ENCODE assay signal across 1 cellular context in the genomic region with DNA sequence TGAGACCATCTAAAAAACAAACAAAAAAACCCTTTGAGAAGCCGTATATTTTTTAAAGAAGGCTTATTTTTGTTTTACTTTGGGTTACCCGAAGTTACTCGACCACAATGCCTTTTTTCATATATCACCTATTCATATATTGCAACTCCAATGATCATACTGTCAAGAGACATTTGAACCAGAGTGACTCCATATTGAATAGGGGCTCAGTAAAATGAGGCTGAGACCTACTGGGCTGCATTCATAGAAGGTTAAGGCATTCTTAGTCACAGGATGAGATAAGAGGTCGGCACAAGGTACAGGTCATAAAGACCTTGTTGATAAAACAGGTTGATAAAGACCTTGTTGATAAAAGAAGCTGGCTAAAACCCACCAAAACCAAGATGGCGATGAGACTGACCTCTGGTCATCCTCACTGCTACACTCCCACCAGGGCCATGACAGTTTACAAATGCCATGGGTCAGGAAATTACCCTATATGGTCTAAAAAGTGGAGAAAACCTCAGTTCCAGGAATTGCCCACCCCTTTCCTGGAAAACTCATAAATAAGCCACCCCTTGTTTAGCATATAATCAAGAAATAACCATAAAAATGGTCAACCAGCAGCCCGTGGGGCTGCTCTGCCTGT.
TF ChIP-seq lines count a peak whose summit lies in the region.

No MANE protein-coding gene starts in this region.

TF ChIP-seq in K562, 482 proteins besides CTCF, POLR2A, EP300 and RAD21 (continued from another document and continues in another):
- TF ChIP-seq ZNF175 (CRISPR knock-in tag; IDR thresholded peaks at IDR 0.05; ENCODE audit: low read depth) (peak; percentile 100), DDX20 (tag; IDR thresholded peaks at IDR 0.05; ENCODE audit: low read depth) (peak; percentile 97), ZNF586 (CRISPR knock-in tag; conservative IDR thresholded peaks at IDR 0.05) (peak; percentile 76), ZC3H8 (IDR thresholded peaks at IDR 0.05) (no peak), PPARD (CRISPR knock-in tag; IDR thresholded peaks at IDR 0.05) (0 out of 2 replicates have a peak, but pooled peaks have one; percentile 62), EZH2 (IDR thresholded peaks at IDR 0.05; ENCODE audit: borderline replicate concordance, low read depth, low read length) (no peak), NUFIP1 (IDR thresholded peaks at IDR 0.05; ENCODE audit: partially characterized antibody) (no peak), NR2C1 (IDR thresholded peaks at IDR 0.05) (no peak), NR2C1 (tag; IDR thresholded peaks at IDR 0.05) (peak; percentile 94), MTA3 (IDR thresholded peaks at IDR 0.05; ENCODE audit: borderline replicate concordance) (no peak), ELF2 (CRISPR knock-in tag; IDR thresholded peaks at IDR 0.05) (peak; percentile 64; the same call in 1 of the 2 replicates), ZFP36 (IDR thresholded peaks at IDR 0.05; ENCODE audit: low read depth, low read length, partially characterized antibody) (no peak), L3MBTL2 (IDR thresholded peaks at IDR 0.05) (no peak), MEIS2 (IDR thresholded peaks at IDR 0.05; ENCODE audit: partially characterized antibody) (peak; percentile 56), ZNF668 (CRISPR knock-in tag; IDR thresholded peaks at IDR 0.05) (peak; percentile 97), MYC (IDR thresholded peaks at IDR 0.05; ENCODE audit: low read depth, low read length) (no peak), MYC (CRISPR knock-in tag; IDR thresholded peaks at IDR 0.05; ENCODE audit: borderline replicate concordance, low read depth) (peak; percentile 77; the same call in 1 of the 2 replicates), ZNF253 (CRISPR knock-in tag; conservative IDR thresholded peaks at IDR 0.05) (peak; percentile 79; the same call in 1 of the 2 replicates), SMAD4 (CRISPR knock-in tag; conservative IDR thresholded peaks at IDR 0.05) (peak; percentile 99), ZSCAN32 (CRISPR knock-in tag; IDR thresholded peaks at IDR 0.05) (peak; percentile 70), ZNF408 (CRISPR knock-in tag; IDR thresholded peaks at IDR 0.05; ENCODE audit: low read depth) (no peak), GABPA (tag; conservative IDR thresholded peaks at IDR 0.05; ENCODE audit: low read depth) (peak; percentile 71), GABPB2 (CRISPR knock-in tag; conservative IDR thresholded peaks at IDR 0.05) (0 out of 2 replicates have a peak, but pooled peaks have one; percentile 18), TCFL5 (CRISPR knock-in tag; conservative IDR thresholded peaks at IDR 0.05) (peak; percentile 83), CSDE1 (IDR thresholded peaks at IDR 0.05) (no peak), CXXC5 (CRISPR knock-in tag; IDR thresholded peaks at IDR 0.05) (peak; percentile 81), ZNF41 (CRISPR knock-in tag; conservative IDR thresholded peaks at IDR 0.05) (peak; percentile 97), STAT5B (CRISPR knock-in tag; IDR thresholded peaks at IDR 0.05) (peak; percentile 73; the same call in 1 of the 2 replicates), MED1 (CRISPR knock-in tag; IDR thresholded peaks at IDR 0.05; ENCODE audit: borderline replicate concordance) (no peak), ZNF3 (CRISPR knock-in tag; IDR thresholded peaks at IDR 0.05) (0 out of 2 replicates have a peak, but pooled peaks have one; percentile 73)
- TF ChIP-seq, protein P1, sequence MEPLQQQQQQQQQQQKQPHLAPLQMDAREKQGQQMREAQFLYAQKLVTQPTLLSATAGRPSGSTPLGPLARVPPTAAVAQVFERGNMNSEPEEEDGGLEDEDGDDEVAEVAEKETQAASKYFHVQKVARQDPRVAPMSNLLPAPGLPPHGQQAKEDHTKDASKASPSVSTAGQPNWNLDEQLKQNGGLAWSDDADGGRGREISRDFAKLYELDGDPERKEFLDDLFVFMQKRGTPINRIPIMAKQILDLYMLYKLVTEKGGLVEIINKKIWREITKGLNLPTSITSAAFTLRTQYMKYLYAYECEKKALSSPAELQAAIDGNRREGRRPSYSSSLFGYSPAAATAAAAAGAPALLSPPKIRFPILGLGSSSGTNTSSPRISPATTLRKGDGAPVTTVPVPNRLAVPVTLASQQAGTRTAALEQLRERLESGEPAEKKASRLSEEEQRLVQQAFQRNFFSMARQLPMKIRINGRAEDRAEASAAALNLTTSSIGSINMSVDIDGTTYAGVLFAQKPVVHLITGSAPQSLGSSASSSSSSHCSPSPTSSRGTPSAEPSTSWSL (CRISPR knock-in tag; IDR thresholded peaks at IDR 0.05; ENCODE audit: borderline replicate concordance): no peak; the same call in 1 of the 2 replicates
- TF ChIP-seq, protein P2, sequence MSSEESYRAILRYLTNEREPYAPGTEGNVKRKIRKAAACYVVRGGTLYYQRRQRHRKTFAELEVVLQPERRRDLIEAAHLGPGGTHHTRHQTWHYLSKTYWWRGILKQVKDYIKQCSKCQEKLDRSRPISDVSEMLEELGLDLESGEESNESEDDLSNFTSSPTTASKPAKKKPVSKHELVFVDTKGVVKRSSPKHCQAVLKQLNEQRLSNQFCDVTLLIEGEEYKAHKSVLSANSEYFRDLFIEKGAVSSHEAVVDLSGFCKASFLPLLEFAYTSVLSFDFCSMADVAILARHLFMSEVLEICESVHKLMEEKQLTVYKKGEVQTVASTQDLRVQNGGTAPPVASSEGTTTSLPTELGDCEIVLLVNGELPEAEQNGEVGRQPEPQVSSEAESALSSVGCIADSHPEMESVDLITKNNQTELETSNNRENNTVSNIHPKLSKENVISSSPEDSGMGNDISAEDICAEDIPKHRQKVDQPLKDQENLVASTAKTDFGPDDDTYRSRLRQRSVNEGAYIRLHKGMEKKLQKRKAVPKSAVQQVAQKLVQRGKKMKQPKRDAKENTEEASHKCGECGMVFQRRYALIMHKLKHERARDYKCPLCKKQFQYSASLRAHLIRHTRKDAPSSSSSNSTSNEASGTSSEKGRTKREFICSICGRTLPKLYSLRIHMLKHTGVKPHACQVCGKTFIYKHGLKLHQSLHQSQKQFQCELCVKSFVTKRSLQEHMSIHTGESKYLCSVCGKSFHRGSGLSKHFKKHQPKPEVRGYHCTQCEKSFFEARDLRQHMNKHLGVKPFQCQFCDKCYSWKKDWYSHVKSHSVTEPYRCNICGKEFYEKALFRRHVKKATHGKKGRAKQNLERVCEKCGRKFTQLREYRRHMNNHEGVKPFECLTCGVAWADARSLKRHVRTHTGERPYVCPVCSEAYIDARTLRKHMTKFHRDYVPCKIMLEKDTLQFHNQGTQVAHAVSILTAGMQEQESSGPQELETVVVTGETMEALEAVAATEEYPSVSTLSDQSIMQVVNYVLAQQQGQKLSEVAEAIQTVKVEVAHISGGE (CRISPR knock-in tag; IDR thresholded peaks at IDR 0.05): peak in 1 of 3 experiments; percentile 86; a peak in 2 of 6 replicates
- TF ChIP-seq, protein P3, sequence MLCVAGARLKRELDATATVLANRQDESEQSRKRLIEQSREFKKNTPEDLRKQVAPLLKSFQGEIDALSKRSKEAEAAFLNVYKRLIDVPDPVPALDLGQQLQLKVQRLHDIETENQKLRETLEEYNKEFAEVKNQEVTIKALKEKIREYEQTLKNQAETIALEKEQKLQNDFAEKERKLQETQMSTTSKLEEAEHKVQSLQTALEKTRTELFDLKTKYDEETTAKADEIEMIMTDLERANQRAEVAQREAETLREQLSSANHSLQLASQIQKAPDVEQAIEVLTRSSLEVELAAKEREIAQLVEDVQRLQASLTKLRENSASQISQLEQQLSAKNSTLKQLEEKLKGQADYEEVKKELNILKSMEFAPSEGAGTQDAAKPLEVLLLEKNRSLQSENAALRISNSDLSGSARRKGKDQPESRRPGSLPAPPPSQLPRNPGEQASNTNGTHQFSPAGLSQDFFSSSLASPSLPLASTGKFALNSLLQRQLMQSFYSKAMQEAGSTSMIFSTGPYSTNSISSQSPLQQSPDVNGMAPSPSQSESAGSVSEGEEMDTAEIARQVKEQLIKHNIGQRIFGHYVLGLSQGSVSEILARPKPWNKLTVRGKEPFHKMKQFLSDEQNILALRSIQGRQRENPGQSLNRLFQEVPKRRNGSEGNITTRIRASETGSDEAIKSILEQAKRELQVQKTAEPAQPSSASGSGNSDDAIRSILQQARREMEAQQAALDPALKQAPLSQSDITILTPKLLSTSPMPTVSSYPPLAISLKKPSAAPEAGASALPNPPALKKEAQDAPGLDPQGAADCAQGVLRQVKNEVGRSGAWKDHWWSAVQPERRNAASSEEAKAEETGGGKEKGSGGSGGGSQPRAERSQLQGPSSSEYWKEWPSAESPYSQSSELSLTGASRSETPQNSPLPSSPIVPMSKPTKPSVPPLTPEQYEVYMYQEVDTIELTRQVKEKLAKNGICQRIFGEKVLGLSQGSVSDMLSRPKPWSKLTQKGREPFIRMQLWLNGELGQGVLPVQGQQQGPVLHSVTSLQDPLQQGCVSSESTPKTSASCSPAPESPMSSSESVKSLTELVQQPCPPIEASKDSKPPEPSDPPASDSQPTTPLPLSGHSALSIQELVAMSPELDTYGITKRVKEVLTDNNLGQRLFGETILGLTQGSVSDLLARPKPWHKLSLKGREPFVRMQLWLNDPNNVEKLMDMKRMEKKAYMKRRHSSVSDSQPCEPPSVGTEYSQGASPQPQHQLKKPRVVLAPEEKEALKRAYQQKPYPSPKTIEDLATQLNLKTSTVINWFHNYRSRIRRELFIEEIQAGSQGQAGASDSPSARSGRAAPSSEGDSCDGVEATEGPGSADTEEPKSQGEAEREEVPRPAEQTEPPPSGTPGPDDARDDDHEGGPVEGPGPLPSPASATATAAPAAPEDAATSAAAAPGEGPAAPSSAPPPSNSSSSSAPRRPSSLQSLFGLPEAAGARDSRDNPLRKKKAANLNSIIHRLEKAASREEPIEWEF (CRISPR knock-in tag; IDR thresholded peaks at IDR 0.05): peak; percentile 97
- TF ChIP-seq, protein P4, sequence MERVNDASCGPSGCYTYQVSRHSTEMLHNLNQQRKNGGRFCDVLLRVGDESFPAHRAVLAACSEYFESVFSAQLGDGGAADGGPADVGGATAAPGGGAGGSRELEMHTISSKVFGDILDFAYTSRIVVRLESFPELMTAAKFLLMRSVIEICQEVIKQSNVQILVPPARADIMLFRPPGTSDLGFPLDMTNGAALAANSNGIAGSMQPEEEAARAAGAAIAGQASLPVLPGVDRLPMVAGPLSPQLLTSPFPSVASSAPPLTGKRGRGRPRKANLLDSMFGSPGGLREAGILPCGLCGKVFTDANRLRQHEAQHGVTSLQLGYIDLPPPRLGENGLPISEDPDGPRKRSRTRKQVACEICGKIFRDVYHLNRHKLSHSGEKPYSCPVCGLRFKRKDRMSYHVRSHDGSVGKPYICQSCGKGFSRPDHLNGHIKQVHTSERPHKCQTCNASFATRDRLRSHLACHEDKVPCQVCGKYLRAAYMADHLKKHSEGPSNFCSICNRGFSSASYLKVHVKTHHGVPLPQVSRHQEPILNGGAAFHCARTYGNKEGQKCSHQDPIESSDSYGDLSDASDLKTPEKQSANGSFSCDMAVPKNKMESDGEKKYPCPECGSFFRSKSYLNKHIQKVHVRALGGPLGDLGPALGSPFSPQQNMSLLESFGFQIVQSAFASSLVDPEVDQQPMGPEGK (CRISPR knock-in tag; IDR thresholded peaks at IDR 0.05; ENCODE audit: borderline replicate concordance): peak; percentile 91
- TF ChIP-seq, protein P5, sequence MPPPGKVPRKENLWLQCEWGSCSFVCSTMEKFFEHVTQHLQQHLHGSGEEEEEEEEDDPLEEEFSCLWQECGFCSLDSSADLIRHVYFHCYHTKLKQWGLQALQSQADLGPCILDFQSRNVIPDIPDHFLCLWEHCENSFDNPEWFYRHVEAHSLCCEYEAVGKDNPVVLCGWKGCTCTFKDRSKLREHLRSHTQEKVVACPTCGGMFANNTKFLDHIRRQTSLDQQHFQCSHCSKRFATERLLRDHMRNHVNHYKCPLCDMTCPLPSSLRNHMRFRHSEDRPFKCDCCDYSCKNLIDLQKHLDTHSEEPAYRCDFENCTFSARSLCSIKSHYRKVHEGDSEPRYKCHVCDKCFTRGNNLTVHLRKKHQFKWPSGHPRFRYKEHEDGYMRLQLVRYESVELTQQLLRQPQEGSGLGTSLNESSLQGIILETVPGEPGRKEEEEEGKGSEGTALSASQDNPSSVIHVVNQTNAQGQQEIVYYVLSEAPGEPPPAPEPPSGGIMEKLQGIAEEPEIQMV (tag; conservative IDR thresholded peaks at IDR 0.05; ENCODE audit: low read depth): peak; percentile 94
- TF ChIP-seq, protein P6, sequence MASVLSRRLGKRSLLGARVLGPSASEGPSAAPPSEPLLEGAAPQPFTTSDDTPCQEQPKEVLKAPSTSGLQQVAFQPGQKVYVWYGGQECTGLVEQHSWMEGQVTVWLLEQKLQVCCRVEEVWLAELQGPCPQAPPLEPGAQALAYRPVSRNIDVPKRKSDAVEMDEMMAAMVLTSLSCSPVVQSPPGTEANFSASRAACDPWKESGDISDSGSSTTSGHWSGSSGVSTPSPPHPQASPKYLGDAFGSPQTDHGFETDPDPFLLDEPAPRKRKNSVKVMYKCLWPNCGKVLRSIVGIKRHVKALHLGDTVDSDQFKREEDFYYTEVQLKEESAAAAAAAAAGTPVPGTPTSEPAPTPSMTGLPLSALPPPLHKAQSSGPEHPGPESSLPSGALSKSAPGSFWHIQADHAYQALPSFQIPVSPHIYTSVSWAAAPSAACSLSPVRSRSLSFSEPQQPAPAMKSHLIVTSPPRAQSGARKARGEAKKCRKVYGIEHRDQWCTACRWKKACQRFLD (CRISPR knock-in tag; IDR thresholded peaks at IDR 0.05): peak; percentile 100
- TF ChIP-seq, protein P7, sequence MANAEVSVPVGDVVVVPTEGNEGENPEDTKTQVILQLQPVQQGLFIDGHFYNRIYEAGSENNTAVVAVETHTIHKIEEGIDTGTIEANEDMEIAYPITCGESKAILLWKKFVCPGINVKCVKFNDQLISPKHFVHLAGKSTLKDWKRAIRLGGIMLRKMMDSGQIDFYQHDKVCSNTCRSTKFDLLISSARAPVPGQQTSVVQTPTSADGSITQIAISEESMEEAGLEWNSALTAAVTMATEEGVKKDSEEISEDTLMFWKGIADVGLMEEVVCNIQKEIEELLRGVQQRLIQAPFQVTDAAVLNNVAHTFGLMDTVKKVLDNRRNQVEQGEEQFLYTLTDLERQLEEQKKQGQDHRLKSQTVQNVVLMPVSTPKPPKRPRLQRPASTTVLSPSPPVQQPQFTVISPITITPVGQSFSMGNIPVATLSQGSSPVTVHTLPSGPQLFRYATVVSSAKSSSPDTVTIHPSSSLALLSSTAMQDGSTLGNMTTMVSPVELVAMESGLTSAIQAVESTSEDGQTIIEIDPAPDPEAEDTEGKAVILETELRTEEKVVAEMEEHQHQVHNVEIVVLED (CRISPR knock-in tag; IDR thresholded peaks at IDR 0.05): peak; percentile 69
- TF ChIP-seq, protein P8, sequence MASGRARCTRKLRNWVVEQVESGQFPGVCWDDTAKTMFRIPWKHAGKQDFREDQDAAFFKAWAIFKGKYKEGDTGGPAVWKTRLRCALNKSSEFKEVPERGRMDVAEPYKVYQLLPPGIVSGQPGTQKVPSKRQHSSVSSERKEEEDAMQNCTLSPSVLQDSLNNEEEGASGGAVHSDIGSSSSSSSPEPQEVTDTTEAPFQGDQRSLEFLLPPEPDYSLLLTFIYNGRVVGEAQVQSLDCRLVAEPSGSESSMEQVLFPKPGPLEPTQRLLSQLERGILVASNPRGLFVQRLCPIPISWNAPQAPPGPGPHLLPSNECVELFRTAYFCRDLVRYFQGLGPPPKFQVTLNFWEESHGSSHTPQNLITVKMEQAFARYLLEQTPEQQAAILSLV (tag; IDR thresholded peaks at IDR 0.05): peak; percentile 99
- TF ChIP-seq, protein P9, sequence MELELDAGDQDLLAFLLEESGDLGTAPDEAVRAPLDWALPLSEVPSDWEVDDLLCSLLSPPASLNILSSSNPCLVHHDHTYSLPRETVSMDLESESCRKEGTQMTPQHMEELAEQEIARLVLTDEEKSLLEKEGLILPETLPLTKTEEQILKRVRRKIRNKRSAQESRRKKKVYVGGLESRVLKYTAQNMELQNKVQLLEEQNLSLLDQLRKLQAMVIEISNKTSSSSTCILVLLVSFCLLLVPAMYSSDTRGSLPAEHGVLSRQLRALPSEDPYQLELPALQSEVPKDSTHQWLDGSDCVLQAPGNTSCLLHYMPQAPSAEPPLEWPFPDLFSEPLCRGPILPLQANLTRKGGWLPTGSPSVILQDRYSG (tag; conservative IDR thresholded peaks at IDR 0.05; ENCODE audit: low read depth): peak; percentile 99
